23 cellular contexts compared by ENCODE assay signal in genomic region chr5:56443826-56444225, GRCh38.
DNase-seq lines count a peak whose midpoint lies in the region; ATAC-seq and TF ChIP-seq lines count a peak whose summit lies in the region.
"Had no signal": no experiment of that assay in that cellular context is flagged by ENCODE, and none has a peak within 500 bp of the region (broad histone marks: within the 10 kb centered on the region; RNA-seq: fewer than 3 reads in every experiment).

No MANE protein-coding gene starts in this region.

- H3K9me2 ChIP-seq in GM23338 (ENCODE audit: insufficient read depth), result no peaks in the 10 kb centered on the region

- ATAC-seq in GM23338 (no peak), HG03135 (IDR thresholded peaks at IDR 0.05; ENCODE audit: unreplicated experiment) (no peak), GM19455 (IDR thresholded peaks at IDR 0.05; ENCODE audit: unreplicated experiment) (no peak)
- ATAC-seq: GM12878 had no signal

- H3K18ac ChIP-seq in mesenchymal stem cell (ENCODE audit: low read depth in 1 of 2, low read length in 2 of 2), result no peak overlapping the region
- no peak overlapping the region for H3K18ac ChIP-seq in trophoblast cell (ENCODE audit: low read length)

- H3K9ac ChIP-seq in mesenchymal stem cell (ENCODE audit: low read length) (no peak overlapping the region), trophoblast cell (ENCODE audit: low read length) (no peak overlapping the region)
- H3K9ac ChIP-seq: BLaER1 treated with 17β-estradiol and CSF1 and Interleukin-3, amounts not matched to agents 10 nM and 100 nM had no signal

- H3F3A ChIP-seq in GM23338 (replicated peaks; ENCODE audit: low read depth), result no peaks in the 10 kb centered on the region

- no peak overlapping the region for H3K4me3 Mint-ChIP-seq in GM23338
- no peak overlapping the region for H3K4me3 Mint-ChIP-seq in mesothelial cell of epicardium
- H3K4me3 Mint-ChIP-seq: CD14-positive monocyte; CD4-positive, alpha-beta T cell; CD8-positive, alpha-beta memory T cell had no signal

- H3K9me3 Mint-ChIP-seq in GM23338 (no peaks in the 10 kb centered on the region), mesothelial cell of epicardium (peaks cover 20% of the 10 kb centered on the region)
- H3K9me3 Mint-ChIP-seq: CD4-positive, alpha-beta T cell; CD8-positive, alpha-beta memory T cell had no signal

- H2AFZ ChIP-seq in GM23338 (0 out of 2 replicates have a peak overlapping the region, but pooled peaks have one; percentile 32), mesenchymal stem cell (ENCODE audit: low read depth, low read length) (no peak overlapping the region), trophoblast cell (ENCODE audit: insufficient read depth, low read length, poor library complexity) (no peak overlapping the region)

- H3K14ac ChIP-seq in mesenchymal stem cell (ENCODE audit: low read length in 2 of 2), result no peak overlapping the region
- no peak overlapping the region for H3K14ac ChIP-seq in trophoblast cell (ENCODE audit: low read length)

- WGBS in mesenchymal stem cell, result 91% methylated on average over 2 of the region's 2 CpGs
- WGBS in trophoblast cell (ENCODE audit: extremely low coverage, insufficient coverage, insufficient read length), result no CpG with 5 or more reads among the region's 2 CpGs

- H4K91ac ChIP-seq in mesenchymal stem cell (ENCODE audit: low read length) (no peak overlapping the region), trophoblast cell (ENCODE audit: low read depth, low read length) (no peak overlapping the region)

- DNase-seq in NCI-H82 (lab: John Stamatoyannopoulos, UW) (peak; percentile 5), NCI-H82 treated with DMSO at 0.1 percent for 48 hours (lab: John Stamatoyannopoulos, UW; ENCODE audit: unreplicated experiment) (no peak), GM23338 (ENCODE audit: low spot score) (no peak), mesenchymal stem cell (no peak), trophoblast cell (no peak), mesothelial cell of epicardium (ENCODE audit: low spot score in 2 of 2, unreplicated experiment in 2 of 2) (no peak)
- DNase-seq: ACHN; AML-193; BE2C; CD4-positive, alpha-beta T cell; CD8-positive, alpha-beta memory T cell; DMS 273 treated with DMSO at 0.1 percent for 48 hours; DMS79; EL; GDM1; H7; HCEC 1CT had no signal

- H3K79me2 ChIP-seq in GM23338 (replicated peaks; ENCODE audit: insufficient read depth), result no peaks in the 10 kb centered on the region
- H3K79me2 ChIP-seq in trophoblast cell (ENCODE audit: control insufficient read depth, insufficient read depth, low read length, poor library complexity), result no peaks in the 10 kb centered on the region

- H2BK12ac ChIP-seq in mesenchymal stem cell (ENCODE audit: low read length in 2 of 2), result no peak overlapping the region
- peak overlapping the region; percentile 23 for H2BK12ac ChIP-seq in trophoblast cell (ENCODE audit: low read length)

- H3K23ac ChIP-seq in mesenchymal stem cell (ENCODE audit: low read length in 2 of 2) (no peak overlapping the region), trophoblast cell (ENCODE audit: low read length) (no peak overlapping the region)

- H3K27me3 ChIP-seq in GM23338 (ENCODE audit: insufficient read depth), result no peaks in the 10 kb centered on the region
- no peaks in the 10 kb centered on the region for H3K27me3 ChIP-seq in mesenchymal stem cell (ENCODE audit: control insufficient read depth in 1 of 2, insufficient read depth in 1 of 2, low read length in 2 of 2)
- H3K27me3 ChIP-seq in trophoblast cell (ENCODE audit: insufficient read depth, low read length), result no peaks in the 10 kb centered on the region
- H3K27me3 ChIP-seq: BE2C; BLaER1 treated with 17β-estradiol and CSF1 and Interleukin-3, amounts not matched to agents 10 nM and 100 nM had no signal

- H3K4me1 ChIP-seq in GM23338 (ENCODE audit: insufficient read depth) (no peaks in the 10 kb centered on the region), mesenchymal stem cell (ENCODE audit: control insufficient read depth, insufficient read depth, low read depth, low read length) (no peaks in the 10 kb centered on the region), trophoblast cell (ENCODE audit: control insufficient read depth in 1 of 2, insufficient read depth in 2 of 2, low read length in 2 of 2) (peaks cover 1 to 11% of the 10 kb centered on the region in 2 experiments)
- H3K4me1 ChIP-seq: BE2C had no signal

- H3K9me3 ChIP-seq in mesenchymal stem cell (ENCODE audit: control insufficient read depth, low read length) (no peaks in the 10 kb centered on the region), trophoblast cell (ENCODE audit: insufficient read depth, low read depth, low read length) (no peaks in the 10 kb centered on the region)
- H3K9me3 ChIP-seq: BE2C had no signal

- H4K8ac ChIP-seq in mesenchymal stem cell (ENCODE audit: low read length) (peak overlapping the region; percentile 29), trophoblast cell (ENCODE audit: low read depth, low read length) (no peak overlapping the region)

- no peaks in the 10 kb centered on the region; the same call in 2 of the 3 replicates for H3K4me1 Mint-ChIP-seq in GM23338
- H3K4me1 Mint-ChIP-seq in mesothelial cell of epicardium, result peaks cover 14% of the 10 kb centered on the region
- H3K4me1 Mint-ChIP-seq: CD8-positive, alpha-beta memory T cell had no signal

- H3K36me3 ChIP-seq in GM23338 (ENCODE audit: insufficient read depth), result no peaks in the 10 kb centered on the region
- H3K36me3 ChIP-seq in mesenchymal stem cell (ENCODE audit: control insufficient read depth in 1 of 2, insufficient read depth in 2 of 2, low read depth in 1 of 2, low read length in 2 of 2), result no peaks in the 10 kb centered on the region
- H3K36me3 ChIP-seq in trophoblast cell (ENCODE audit: control insufficient read depth in 1 of 2, insufficient read depth in 2 of 2, low read length in 2 of 2), result no peaks in the 10 kb centered on the region
- H3K36me3 ChIP-seq: BE2C; BLaER1 treated with 17β-estradiol and CSF1 and Interleukin-3, amounts not matched to agents 10 nM and 100 nM had no signal

- H3K79me1 ChIP-seq in mesenchymal stem cell (replicated peaks; ENCODE audit: low read length, poor library complexity, severe bottlenecking) (no peaks in the 10 kb centered on the region), trophoblast cell (ENCODE audit: low read length) (peaks cover 10% of the 10 kb centered on the region)

- H3K27ac Mint-ChIP-seq in GM23338 (no peak overlapping the region), mesothelial cell of epicardium (no peak overlapping the region)
- H3K27ac Mint-ChIP-seq: CD4-positive, alpha-beta T cell had no signal

- H3K27ac ChIP-seq in GM23338 (ENCODE audit: low read depth), result no peak overlapping the region
- no peak overlapping the region for H3K27ac ChIP-seq in mesenchymal stem cell (ENCODE audit: low read length, poor library complexity, severe bottlenecking)
- H3K27ac ChIP-seq in trophoblast cell (ENCODE audit: low read depth, low read length), result no peak overlapping the region
- H3K27ac ChIP-seq: 22Rv1; BLaER1 treated with 17β-estradiol and CSF1 and Interleukin-3, amounts not matched to agents 10 nM and 100 nM had no signal

- H3K4me2 ChIP-seq in GM23338 (no peak overlapping the region), mesenchymal stem cell (ENCODE audit: low read length, poor library complexity, severe bottlenecking) (no peak overlapping the region), trophoblast cell (ENCODE audit: low read length) (no peak overlapping the region)
- H3K4me2 ChIP-seq: BLaER1 treated with 17β-estradiol and CSF1 and Interleukin-3, amounts not matched to agents 10 nM and 100 nM had no signal

- H2BK15ac ChIP-seq in mesenchymal stem cell (ENCODE audit: low read depth, poor library complexity, severe bottlenecking), result no peak overlapping the region

- H3K4ac ChIP-seq in mesenchymal stem cell (ENCODE audit: low read depth in 1 of 2, low read length in 2 of 2) (no peak overlapping the region), trophoblast cell (ENCODE audit: low read depth, low read length) (no peak overlapping the region)

- H3K36me3 Mint-ChIP-seq in GM23338 (ENCODE audit: low read depth) (no peaks in the 10 kb centered on the region), mesothelial cell of epicardium (peaks cover 4% of the 10 kb centered on the region)
- H3K36me3 Mint-ChIP-seq: CD8-positive, alpha-beta memory T cell had no signal

- H2AK5ac ChIP-seq in mesenchymal stem cell (ENCODE audit: low read length, severe bottlenecking), result no peak overlapping the region
- H2AK5ac ChIP-seq in trophoblast cell (ENCODE audit: low read length), result no peak overlapping the region

- TF ChIP-seq CTCF in GM23338 (conservative IDR thresholded peaks at IDR 0.05; ENCODE audit: low read depth in 2 of 2) (no peak), mesothelial cell of epicardium (IDR thresholded peaks at IDR 0.05; ENCODE audit: unreplicated experiment) (no peak)

- no peak overlapping the region for H2BK5ac ChIP-seq in mesenchymal stem cell (ENCODE audit: low read depth, low read length, poor library complexity, severe bottlenecking)
- H2BK5ac ChIP-seq in trophoblast cell (ENCODE audit: low read depth, low read length, poor library complexity), result no peak overlapping the region

- H3K4me3 ChIP-seq in GM23338 (no peak overlapping the region), mesenchymal stem cell (ENCODE audit: insufficient read depth in 1 of 2, low read depth in 1 of 2, low read length in 2 of 2) (no peak overlapping the region), trophoblast cell (ENCODE audit: low read depth, low read length) (no peak overlapping the region)
- H3K4me3 ChIP-seq: BLaER1 treated with 17β-estradiol and CSF1 and Interleukin-3, amounts not matched to agents 10 nM and 100 nM; GM12878 had no signal

- no peak overlapping the region for H4K12ac ChIP-seq in trophoblast cell (ENCODE audit: low read depth, low read length)

- H2BK120ac ChIP-seq in mesenchymal stem cell (ENCODE audit: low read depth, low read length), result no peak overlapping the region
- H2BK120ac ChIP-seq in trophoblast cell (ENCODE audit: insufficient read depth, low read length, poor library complexity), result no peak overlapping the region

- H3K27me3 Mint-ChIP-seq in GM23338 (ENCODE audit: insufficient read depth, low read depth, poor library complexity) (peaks cover 2% of the 10 kb centered on the region), mesothelial cell of epicardium (ENCODE audit: low read depth) (no peaks in the 10 kb centered on the region)
- H3K27me3 Mint-ChIP-seq: CD4-positive, alpha-beta T cell had no signal

- H4K20me1 ChIP-seq in GM23338 (replicated peaks; ENCODE audit: insufficient read depth), result no peaks in the 10 kb centered on the region
- H4K20me1 ChIP-seq: BLaER1 treated with 17β-estradiol and CSF1 and Interleukin-3, amounts not matched to agents 10 nM and 100 nM had no signal

TF ChIP-seq in GM23338, 12 proteins besides CTCF, POLR2A, EP300 and RAD21 (continues in another document):
- TF ChIP-seq POLR2AphosphoS5 (IDR thresholded peaks at IDR 0.05; ENCODE audit: low read depth) (no peak), JUNB (IDR thresholded peaks at IDR 0.05; ENCODE audit: unreplicated experiment) (no peak), EZH2phosphoT487 (IDR thresholded peaks at IDR 0.05; ENCODE audit: unreplicated experiment) (no peak)
